Comparison of ENCODE assay signal across 8 cellular contexts in the genomic region with DNA sequence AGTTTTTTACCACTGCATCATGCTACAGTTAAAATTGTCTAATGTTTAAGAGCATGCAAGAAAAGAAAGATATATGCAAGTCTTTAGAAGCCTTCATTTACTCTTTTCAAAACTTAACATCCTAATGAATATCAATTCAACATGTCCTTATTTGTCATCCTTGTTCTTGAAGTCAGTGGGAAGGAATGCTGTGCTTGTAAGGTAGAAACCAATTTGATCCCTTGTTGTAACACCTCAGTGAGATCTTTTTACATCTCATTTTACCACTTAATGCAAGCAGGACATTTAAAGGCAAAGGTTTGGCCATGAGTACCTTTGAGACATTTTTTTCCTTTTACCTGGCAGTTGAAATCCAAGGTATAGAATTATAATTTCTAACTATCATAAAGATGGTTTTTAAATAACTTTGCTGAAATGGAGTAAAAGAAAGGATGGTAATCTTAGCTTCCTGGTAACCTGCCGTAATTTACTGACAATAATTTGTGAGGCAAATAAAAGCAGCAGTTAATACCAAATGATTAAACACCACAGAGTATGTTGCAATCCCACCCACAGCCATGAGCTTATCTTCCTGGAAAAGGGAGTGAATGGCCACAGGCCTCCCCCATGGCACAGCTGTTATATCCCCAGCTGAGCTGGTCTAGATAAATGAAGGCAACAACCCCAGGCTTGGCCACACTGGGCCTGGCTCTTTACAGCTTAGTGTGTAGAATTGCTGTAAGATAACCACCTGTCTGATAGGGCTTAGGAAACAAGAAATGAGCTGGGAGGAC. TPM values are rescaled to one million over a fixed set of nuclear protein-coding genes. Genes with fewer than 3 reads are reported as not detected.
A peak's percentile ranks its signal among the peaks of the same experiment; 100 is the strongest.
DNase-seq lines count a peak whose midpoint lies in the region; ATAC-seq and TF ChIP-seq lines count a peak whose summit lies in the region.

No MANE protein-coding gene starts in this region.

- no peaks in the 10 kb centered on the region for H3K27me3 Mint-ChIP-seq in glutamatergic neuron (ENCODE audit: unreplicated experiment)
- no peaks in the 10 kb centered on the region for H3K27me3 Mint-ChIP-seq in activated CD4-positive, alpha-beta T cell treated with anti-CD3 and anti-CD28 coated beads for 36 hours

- no peak overlapping the region for H3K4me3 Mint-ChIP-seq in glutamatergic neuron (ENCODE audit: unreplicated experiment)
- H3K4me3 Mint-ChIP-seq in activated CD4-positive, alpha-beta T cell treated with anti-CD3 and anti-CD28 coated beads for 36 hours: no peak overlapping the region

- H3K27ac ChIP-seq in brain microvascular endothelial cell: peak overlapping the region; percentile 2

- CTCF ChIA-PET in activated CD4-positive, alpha-beta T cell treated with anti-CD3 and anti-CD28 coated beads for 36 hours (lab: Charles Lee): no interaction called here

- peak; percentile 95 for ATAC-seq in left lobe of liver
- no peak for ATAC-seq in activated CD4-positive, alpha-beta T cell treated with anti-CD3 and anti-CD28 coated beads for 36 hours
- ATAC-seq in GM21390 (IDR thresholded peaks at IDR 0.05; ENCODE audit: unreplicated experiment): no peak

- no peaks in the 10 kb centered on the region for H3K4me1 Mint-ChIP-seq in glutamatergic neuron (ENCODE audit: low read depth, unreplicated experiment)
- H3K4me1 Mint-ChIP-seq in activated CD4-positive, alpha-beta T cell treated with anti-CD3 and anti-CD28 coated beads for 36 hours: peaks cover 2% of the 10 kb centered on the region

- POLR2A ChIA-PET in activated CD4-positive, alpha-beta T cell treated with anti-CD3 and anti-CD28 coated beads for 36 hours (lab: Charles Lee): interaction anchor here (0.6 kb wide), 1 partner anchor 70 kb away, joined by 3 read pairs; no protein-coding TSS in a partner anchor

- H3K36me3 Mint-ChIP-seq in glutamatergic neuron (ENCODE audit: unreplicated experiment): no peaks in the 10 kb centered on the region
- H3K36me3 Mint-ChIP-seq in activated CD4-positive, alpha-beta T cell treated with anti-CD3 and anti-CD28 coated beads for 36 hours (ENCODE audit: low read depth): no peaks in the 10 kb centered on the region

- TF ChIP-seq CTCF in brain microvascular endothelial cell (IDR thresholded peaks at IDR 0.05; ENCODE audit: low read depth, low read length, missing control alignments) (no peak), glutamatergic neuron (IDR thresholded peaks at IDR 0.05; ENCODE audit: partially characterized antibody, unreplicated experiment) (no peak)

- no peaks in the 10 kb centered on the region for H3K27me3 ChIP-seq in brain microvascular endothelial cell (replicated peaks)

- H3K9me3 Mint-ChIP-seq in glutamatergic neuron (ENCODE audit: unreplicated experiment): peaks cover 2% of the 10 kb centered on the region
- no peaks in the 10 kb centered on the region for H3K9me3 Mint-ChIP-seq in activated CD4-positive, alpha-beta T cell treated with anti-CD3 and anti-CD28 coated beads for 36 hours (ENCODE audit: low read depth)

- no peak overlapping the region for H3K4me3 ChIP-seq in brain microvascular endothelial cell (ENCODE audit: low read depth, low read length)

- no peak overlapping the region for H3K27ac Mint-ChIP-seq in glutamatergic neuron (ENCODE audit: unreplicated experiment)
- H3K27ac Mint-ChIP-seq in activated CD4-positive, alpha-beta T cell treated with anti-CD3 and anti-CD28 coated beads for 36 hours: no peak overlapping the region

- in situ Hi-C loops in brain microvascular endothelial cell (cut with HindIII; ENCODE audit: low pct_ligation_motif_present, low sequenced_read_pairs): no loop called here

- intact Hi-C loops in head of caudate nucleus (cut with DNase I): no loop called here
- intact Hi-C loops in activated CD4-positive, alpha-beta T cell treated with anti-CD3 and anti-CD28 coated beads for 36 hours (cut with DNase I, micrococcal nuclease): no loop called here

- peak; percentile 64 for DNase-seq in AG20443 (ENCODE audit: low spot score)
- peak; percentile 29 for DNase-seq in LoVo (ENCODE audit: low spot score)
- DNase-seq in brain microvascular endothelial cell: peak; percentile 80
- DNase-seq in left lobe of liver (ENCODE audit: low spot score): peak; percentile 60
- no peak for DNase-seq in head of caudate nucleus
- no peak for DNase-seq in glutamatergic neuron
- no peak for DNase-seq in activated CD4-positive, alpha-beta T cell treated with anti-CD3 and anti-CD28 coated beads for 36 hours

- no peaks in the 10 kb centered on the region for H3K36me3 ChIP-seq in brain microvascular endothelial cell (replicated peaks)

RNA-seq across cellular contexts. Expression of a gene that starts 33.2 kb away (rescaled TPM):
- total RNA-seq in left lobe of liver (19.7 TPM), glutamatergic neuron (ENCODE audit: unreplicated experiment) (58.1 TPM)
- total RNA-seq in activated CD4-positive, alpha-beta T cell treated with anti-CD3 and anti-CD28 coated beads for 36 hours: 10 to 100 TPM; 17.9 to 22.5 TPM

RNA-seq across cellular contexts. Expression of a gene that starts 33.9 kb away (rescaled TPM):
- 1.9 TPM for total RNA-seq in left lobe of liver
- total RNA-seq in glutamatergic neuron (ENCODE audit: unreplicated experiment): 6.9 TPM
- total RNA-seq in activated CD4-positive, alpha-beta T cell treated with anti-CD3 and anti-CD28 coated beads for 36 hours: 1 to 10 TPM; 4.0 to 5.9 TPM

Comparison
In these comparisons a context has a peak if more than half of its experiments do, and no peak if none do; other contexts are left out.
1. DNase-seq: peak in AG20443 (single experiment), LoVo (single experiment), brain microvascular endothelial cell (single experiment) and left lobe of liver (single experiment); none in head of caudate nucleus (0 of 42), glutamatergic neuron (single experiment) and activated CD4-positive, alpha-beta T cell treated with anti-CD3 and anti-CD28 coated beads for 36 hours (single experiment).